ENCODE assay signal across 24 cellular contexts in genomic region chr20:46299078-46299477, GRCh38. TPM values are rescaled to one million over a fixed set of nuclear protein-coding genes. Genes with fewer than 3 reads are reported as not detected.
DNase-seq lines count a peak whose midpoint lies in the region; ATAC-seq, FAIRE-seq and TF ChIP-seq lines count a peak whose summit lies in the region.
"Had no signal": no experiment of that assay in that cellular context is flagged by ENCODE, and none has a peak within 500 bp of the region (broad histone marks: within the 10 kb centered on the region; RNA-seq: fewer than 3 reads in every experiment).

No MANE protein-coding gene starts in this region.

- no peak for FAIRE-seq in GM12892 (lab: Jason Lieb, UNC)
- FAIRE-seq: H1 had no signal

- no peak overlapping the region for H3K4me2 ChIP-seq in Karpas-422 (ENCODE audit: low read depth, low read length, poor library complexity, severe bottlenecking)
- H3K4me2 ChIP-seq: BLaER1, SK-N-SH had no signal

- no peaks in the 10 kb centered on the region for H3K9me3 Mint-ChIP-seq in activated CD8-positive, alpha-beta T cell treated with anti-CD3 and anti-CD28 coated beads for 36 hours
- H3K9me3 Mint-ChIP-seq: CD4-positive, alpha-beta T cell had no signal

- H3K4me1 ChIP-seq in Karpas-422 (ENCODE audit: low read length) (peaks cover 33% of the 10 kb centered on the region), body of pancreas (no peaks in the 10 kb centered on the region), stomach (no peaks in the 10 kb centered on the region)
- H3K4me1 ChIP-seq: BLaER1 had no signal

- H3K4me3 Mint-ChIP-seq in activated CD8-positive, alpha-beta T cell treated with anti-CD3 and anti-CD28 coated beads for 36 hours = no peak overlapping the region
- H3K4me3 Mint-ChIP-seq: CD4-positive, alpha-beta T cell had no signal

- TF ChIP-seq POLR2A in body of pancreas (IDR thresholded peaks at IDR 0.05) (no peak), stomach (IDR thresholded peaks at IDR 0.05) (no peak), GM12892 (IDR thresholded peaks at IDR 0.05; ENCODE audit: low read depth, low read length) (no peak)

- peaks cover 17% of the 10 kb centered on the region for H3K27me3 Mint-ChIP-seq in activated CD8-positive, alpha-beta T cell treated with anti-CD3 and anti-CD28 coated beads for 36 hours

- peak; percentile 18 for DNase-seq in NCI-H2107 treated with DMSO at 0.1 percent for 48 hours (lab: John Stamatoyannopoulos, UW; ENCODE audit: unreplicated experiment)
- no peak for DNase-seq in NCI-H2107 (lab: John Stamatoyannopoulos, UW)
- peak; percentile 37 for DNase-seq in Karpas-422
- DNase-seq in body of pancreas = peak in 3 of 4 donors; percentile 34 to 52 (median 40)
- DNase-seq in stomach = peak; percentile 47
- DNase-seq in GM12892 (ENCODE audit: insufficient read length) = no peak
- no peak for DNase-seq in stimulated activated CD4-positive, alpha-beta T cell treated with anti-CD3 and anti-CD28 coated beads, Interleukin-4, amount 100 ng/mL, for 4 hours
- DNase-seq in activated CD8-positive, alpha-beta T cell treated with anti-CD3 and anti-CD28 coated beads for 36 hours = no peak
- DNase-seq: ACHN; CD4-positive, alpha-beta T cell; GDM1; MM.1S; NCI-H1048; NCI-H1417 treated with DMSO at 0.1 percent for 48 hours; NCI-H1930; NCI-H2171; NCI-H446 treated with DMSO at 0.1 percent for 48 hours; SIG-M5; SK-N-SH had no signal

- no peaks in the 10 kb centered on the region for H3K36me3 ChIP-seq in Karpas-422 (ENCODE audit: insufficient read depth, low read length)
- H3K36me3 ChIP-seq in body of pancreas (replicated peaks in 1 of 2; ENCODE audit: insufficient read depth in 1 of 2, low read depth in 2 of 2) = no peaks in the 10 kb centered on the region
- no peaks in the 10 kb centered on the region for H3K36me3 ChIP-seq in stomach
- H3K36me3 ChIP-seq: BLaER1 had no signal

- no peak overlapping the region for H3K9ac ChIP-seq in Karpas-422 (ENCODE audit: low read length)
- H3K9ac ChIP-seq: BLaER1, SK-N-SH had no signal

- H3K36me3 Mint-ChIP-seq in activated CD8-positive, alpha-beta T cell treated with anti-CD3 and anti-CD28 coated beads for 36 hours (ENCODE audit: low read depth) = no peaks in the 10 kb centered on the region

- H4K20me1 ChIP-seq in Karpas-422 (ENCODE audit: insufficient read depth, low read depth, low read length) = peaks cover 23% of the 10 kb centered on the region

- H3K27ac ChIP-seq in Karpas-422 (ENCODE audit: low read length) (no peak overlapping the region), body of pancreas (no peak overlapping the region), stomach (no peak overlapping the region)
- H3K27ac ChIP-seq: 22Rv1, BLaER1 had no signal

- H3K4me3 ChIP-seq in Karpas-422 (ENCODE audit: low read length) (no peak overlapping the region), body of pancreas (no peak overlapping the region), stomach (no peak overlapping the region)
- H3K4me3 ChIP-seq: BLaER1 had no signal

- no peaks in the 10 kb centered on the region for H3K27me3 ChIP-seq in Karpas-422 (ENCODE audit: low read length)
- peaks cover 0 to 4% of the 10 kb centered on the region in 2 donors for H3K27me3 ChIP-seq in body of pancreas
- peaks cover 0 to 97% (median 24%) of the 10 kb centered on the region in 3 donors for H3K27me3 ChIP-seq in stomach

- intact Hi-C loops in body of pancreas (cut with DNase I) (no loop called here), stomach (cut with DNase I; ENCODE audit: low total_unique reads) (no loop called here)
- intact Hi-C loops in activated CD8-positive, alpha-beta T cell treated with anti-CD3 and anti-CD28 coated beads for 36 hours (cut with micrococcal nuclease) = no loop called here

- TF ChIP-seq CTCF in body of pancreas (IDR thresholded peaks at IDR 0.05) (no peak), stomach (IDR thresholded peaks at IDR 0.05) (no peak)
- TF ChIP-seq CTCF in activated CD8-positive, alpha-beta T cell treated with anti-CD3 and anti-CD28 coated beads for 36 hours (IDR thresholded peaks at IDR 0.05) = no peak

- 24 to 33% methylated on average over 7 of the region's 7 CpGs for WGBS in body of pancreas, 2 donors
- WGBS in stomach, 5 donors = 38 to 49% (median 42%) methylated on average over 7 of the region's 7 CpGs

- peak; percentile 38 for ATAC-seq in body of pancreas
- ATAC-seq in activated CD8-positive, alpha-beta T cell treated with anti-CD3 and anti-CD28 coated beads for 36 hours = no peak
- ATAC-seq: HCT116, Panc1 had no signal

- no peak overlapping the region for H2AFZ ChIP-seq in Karpas-422 (ENCODE audit: low read length)

- H3K79me2 ChIP-seq in Karpas-422 (ENCODE audit: low read length) = peaks cover 46% of the 10 kb centered on the region

- CTCF ChIA-PET in activated CD8-positive, alpha-beta T cell treated with anti-CD3 and anti-CD28 coated beads for 36 hours (lab: Charles Lee) = interaction anchor here (0.8 kb wide), 1 partner anchor 13 kb away, joined by 3 read pairs; no protein-coding TSS in a partner anchor

- H3K4me1 Mint-ChIP-seq in activated CD8-positive, alpha-beta T cell treated with anti-CD3 and anti-CD28 coated beads for 36 hours (ENCODE audit: low read depth) = no peaks in the 10 kb centered on the region

- no peak overlapping the region for H3K27ac Mint-ChIP-seq in activated CD8-positive, alpha-beta T cell treated with anti-CD3 and anti-CD28 coated beads for 36 hours
- H3K27ac Mint-ChIP-seq: CD4-positive, alpha-beta T cell had no signal

- no peaks in the 10 kb centered on the region for H3K9me2 ChIP-seq in Karpas-422 (replicated peaks; ENCODE audit: insufficient read depth, low read length)
- H3K9me2 ChIP-seq: SK-N-SH had no signal

- H3K9me3 ChIP-seq in Karpas-422 (ENCODE audit: low read length) = no peaks in the 10 kb centered on the region
- no peaks in the 10 kb centered on the region for H3K9me3 ChIP-seq in body of pancreas
- H3K9me3 ChIP-seq in stomach = no peaks in the 10 kb centered on the region
- H3K9me3 ChIP-seq: BLaER1, SK-N-SH had no signal

- no peak for TF ChIP-seq EP300 in stomach (IDR thresholded peaks at IDR 0.05)

- POLR2A ChIA-PET in activated CD8-positive, alpha-beta T cell treated with anti-CD3 and anti-CD28 coated beads for 36 hours (lab: Charles Lee) = no interaction called here

RNA-seq across cellular contexts. Expression of gene CDH22, which starts 9.2 kb away (rescaled TPM):
- total RNA-seq in Karpas-422 (2014; rRNA removed; shearing (Covaris generic); ENCODE audit: low replicate concordance) = 5.5 and 6.4 TPM in 2 replicates
- total RNA-seq in body of pancreas (1 to 10 TPM; 1.3 to 2.1 TPM), stomach (under 1 TPM in 1 of 5 donors, not detected in 4; 0.18 TPM)
- polyA plus RNA-seq in stomach = under 1 TPM in 2 of 3 donors, not detected in 1; 0.19 to 0.60 TPM
- not detected for polyA plus RNA-seq in GM12892 (2012; ENCODE audit: missing spikeins)
- total RNA-seq in activated CD8-positive, alpha-beta T cell treated with anti-CD3 and anti-CD28 coated beads for 36 hours = not detected
- total RNA-seq: CD4-positive, alpha-beta T cell had no signal
- polyA plus RNA-seq: SK-N-SH had no signal

Comparison
In these comparisons a context has a peak if more than half of its experiments do, and no peak if none do; other contexts are left out.
1. DNase-seq: peak in NCI-H2107 treated with DMSO at 0.1 percent for 48 hours (single experiment), Karpas-422 (single experiment), body of pancreas (3 of 4) and stomach (single experiment); none in NCI-H2107 (single experiment), GM12892 (single experiment), stimulated activated CD4-positive, alpha-beta T cell treated with anti-CD3 and anti-CD28 coated beads, Interleukin-4, amount 100 ng/mL, for 4 hours (0 of 2) and activated CD8-positive, alpha-beta T cell treated with anti-CD3 and anti-CD28 coated beads for 36 hours (single experiment).